18 cellular contexts compared by ENCODE assay signal in the genomic region with DNA sequence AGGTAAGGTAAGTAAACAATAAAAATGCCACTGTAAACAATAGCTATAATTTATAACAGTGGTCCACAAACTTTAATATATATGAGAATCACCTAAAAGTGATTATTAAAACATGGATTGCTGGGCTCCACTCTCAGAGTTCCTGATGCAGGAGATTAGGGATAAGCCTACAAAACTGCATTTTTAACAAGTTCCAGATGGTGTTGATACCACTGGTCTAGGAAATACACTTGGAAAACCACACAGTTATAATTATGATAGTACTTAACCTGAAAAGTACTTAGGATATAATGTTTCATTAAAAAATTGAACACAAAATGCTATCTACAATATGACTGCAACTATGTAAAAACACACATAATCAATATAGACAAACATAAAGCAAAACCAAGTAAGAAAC. TPM values are rescaled to one million over a fixed set of nuclear protein-coding genes. Genes with fewer than 3 reads are reported as not detected.
DNase-seq lines count a peak whose midpoint lies in the region; ATAC-seq, FAIRE-seq and TF ChIP-seq lines count a peak whose summit lies in the region.
"Had no signal": no experiment of that assay in that cellular context is flagged by ENCODE, and none has a peak within 500 bp of the region (broad histone marks: within the 10 kb centered on the region; RNA-seq: fewer than 3 reads in every experiment).

No MANE protein-coding gene starts in this region.

- H3K36me3 Mint-ChIP-seq in activated naive CD8-positive, alpha-beta T cell treated with anti-CD3 and anti-CD28 coated beads, Interleukin-2, amount 50 U/mL, for 24 hours (ENCODE audit: low read depth): peaks cover 27% of the 10 kb centered on the region

- no peak for TF ChIP-seq CTCF in fibroblast of villous mesenchyme (IDR thresholded peaks at IDR 0.05; ENCODE audit: insufficient read depth, low read depth, low read length)

- H3K4me1 Mint-ChIP-seq in activated naive CD8-positive, alpha-beta T cell treated with anti-CD3 and anti-CD28 coated beads, Interleukin-2, amount 50 U/mL, for 24 hours: peaks cover 10% of the 10 kb centered on the region

- H3K4me3 ChIP-seq in fibroblast of villous mesenchyme (ENCODE audit: low read depth, low read length): no peak overlapping the region
- H3K4me3 ChIP-seq: BLaER1 treated with 17β-estradiol and CSF1 and Interleukin-3, amounts not matched to agents 10 nM and 100 nM; Peyer's patch had no signal

- no peak for ATAC-seq in GM18870 (IDR thresholded peaks at IDR 0.05; ENCODE audit: unreplicated experiment)
- no peak for ATAC-seq in activated naive CD8-positive, alpha-beta T cell treated with anti-CD3 and anti-CD28 coated beads, Interleukin-2, amount 50 U/mL, for 24 hours
- ATAC-seq: HepG2 had no signal

- no peaks in the 10 kb centered on the region for H3K27me3 Mint-ChIP-seq in activated naive CD8-positive, alpha-beta T cell treated with anti-CD3 and anti-CD28 coated beads, Interleukin-2, amount 50 U/mL, for 24 hours
- H3K27me3 Mint-ChIP-seq: CD8-positive, alpha-beta memory T cell had no signal

- DNase-seq in DMS 273 (lab: John Stamatoyannopoulos, UW; ENCODE audit: unreplicated experiment) (peak; percentile 29), DMS 273 treated with DMSO at 0.1 percent for 48 hours (lab: John Stamatoyannopoulos, UW) (no peak), RPMI7951 (ENCODE audit: low read depth) (peak; percentile 37), fibroblast of villous mesenchyme (ENCODE audit: low read depth) (peak; percentile 69), NCI-H1436 treated with DMSO at 0.1 percent for 48 hours (lab: John Stamatoyannopoulos, UW) (no peak)
- DNase-seq in activated naive CD8-positive, alpha-beta T cell treated with anti-CD3 and anti-CD28 coated beads, Interleukin-2, amount 50 U/mL, for 24 hours: no peak
- DNase-seq: CD8-positive, alpha-beta memory T cell; EL; GOT3; KG1; NCI-H1417 treated with DMSO at 0.1 percent for 48 hours; NCI-H345; Peyer's patch; Right ventricle myocardium superior had no signal

- no peak overlapping the region for H3K27ac Mint-ChIP-seq in activated naive CD8-positive, alpha-beta T cell treated with anti-CD3 and anti-CD28 coated beads, Interleukin-2, amount 50 U/mL, for 24 hours

- H3K9me3 Mint-ChIP-seq in activated naive CD8-positive, alpha-beta T cell treated with anti-CD3 and anti-CD28 coated beads, Interleukin-2, amount 50 U/mL, for 24 hours: peaks cover 5% of the 10 kb centered on the region

- FAIRE-seq in G401.6 (lab: Jason Lieb, UNC): peak; percentile 17
- FAIRE-seq: HepG2 had no signal

- H3K4me3 Mint-ChIP-seq in activated naive CD8-positive, alpha-beta T cell treated with anti-CD3 and anti-CD28 coated beads, Interleukin-2, amount 50 U/mL, for 24 hours: no peak overlapping the region

RNA-seq across cellular contexts. Expression of a gene that starts 20.4 kb away (rescaled TPM):
- total RNA-seq in RPMI7951 (2014; rRNA removed; shearing (Covaris generic)): 11.0 and 12.4 TPM in 2 replicates
- 11.2 and 12.2 TPM in 2 replicates for total RNA-seq in fibroblast of villous mesenchyme

Comparison
In these comparisons a context has a peak if more than half of its experiments do, and no peak if none do; other contexts are left out.
1. DNase-seq: peak in DMS 273 (single experiment), RPMI7951 (single experiment) and fibroblast of villous mesenchyme (single experiment); none in DMS 273 treated with DMSO at 0.1 percent for 48 hours (single experiment), activated naive CD8-positive, alpha-beta T cell treated with anti-CD3 and anti-CD28 coated beads, Interleukin-2, amount 50 U/mL, for 24 hours (single experiment) and NCI-H1436 treated with DMSO at 0.1 percent for 48 hours (single experiment).